Comparison of ENCODE assay signal across 25 cellular contexts in genomic region chr1:194104247-194104844, GRCh38.
DNase-seq lines count a peak whose midpoint lies in the region; ATAC-seq and TF ChIP-seq lines count a peak whose summit lies in the region.
"Had no signal": no experiment of that assay in that cellular context is flagged by ENCODE, and none has a peak within 500 bp of the region (broad histone marks: within the 10 kb centered on the region; RNA-seq: fewer than 3 reads in every experiment).

No MANE protein-coding gene starts in this region.

- CTCF ChIA-PET in CD8-positive, alpha-beta T cell (lab: Charles Lee) = interaction anchor here (0.6 to 1.2 kb wide), 3 partner anchors 9 to 1493 kb away, joined by 3 read pairs; no protein-coding TSS in a partner anchor

- H3K27me3 ChIP-seq in CD8-positive, alpha-beta T cell (ENCODE audit: insufficient read depth, low read length) = no peaks in the 10 kb centered on the region
- no peaks in the 10 kb centered on the region for H3K27me3 ChIP-seq in hepatocyte
- H3K27me3 ChIP-seq: ascending aorta; BLaER1 treated with 17β-estradiol and CSF1 and Interleukin-3, amounts not matched to agents 10 nM and 100 nM; cardiac muscle cell; heart right ventricle; SJCRH30; tibial nerve had no signal

- in situ Hi-C loops in KBM-7 (cut with MboI; ENCODE audit: low pct_unique_long_range_greater_than_20kb, low sequenced_read_pairs) = no loop called here

- H3K9me3 ChIP-seq in CD8-positive, alpha-beta T cell (ENCODE audit: low read length) = no peaks in the 10 kb centered on the region
- no peaks in the 10 kb centered on the region for H3K9me3 ChIP-seq in hepatocyte (ENCODE audit: low read depth)
- H3K9me3 ChIP-seq: ascending aorta; BLaER1 treated with 17β-estradiol and CSF1 and Interleukin-3, amounts not matched to agents 10 nM and 100 nM; Caco-2; prostate gland; SJCRH30 had no signal

- peaks cover 3% of the 10 kb centered on the region for H3K4me1 ChIP-seq in CD8-positive, alpha-beta T cell (ENCODE audit: insufficient read depth, low read length)
- no peaks in the 10 kb centered on the region for H3K4me1 ChIP-seq in hepatocyte (ENCODE audit: insufficient read depth)
- H3K4me1 ChIP-seq: ascending aorta; BLaER1 treated with 17β-estradiol and CSF1 and Interleukin-3, amounts not matched to agents 10 nM and 100 nM; Caco-2; heart right ventricle; prostate gland; SJCRH30; tibial nerve had no signal

- no peak for ATAC-seq in CD8-positive, alpha-beta T cell
- no peak for ATAC-seq in GM21825 (IDR thresholded peaks at IDR 0.05; ENCODE audit: unreplicated experiment)
- ATAC-seq: esophagus mucosa, GM12878, Panc1 had no signal

- DNase-seq in CD8-positive, alpha-beta T cell = no peak
- DNase-seq in NCI-H69 (lab: John Stamatoyannopoulos, UW) = peak; percentile 38
- DNase-seq in hepatocyte (ENCODE audit: low spot score) = peak; percentile 19
- DNase-seq in retina = peak; percentile 22
- DNase-seq in dedifferentiated amniotic fluid mesenchymal stem cell (ENCODE audit: extremely low spot score) = no peak
- DNase-seq in KBM-7 = no peak
- DNase-seq: activated effector memory CD4-positive, alpha-beta T cell treated with Interleukin-2 at 50 U/mL for 16 hours; activated naive CD8-positive, alpha-beta T cell treated with anti-CD3 and anti-CD28 coated beads, Interleukin-2, amount 10 ng/mL, durations not matched to agents 7 days and 5 days; Caco-2; cortex of kidney; foreskin fibroblast; heart right ventricle; Karpas-422; NCI-H146; SJCRH30 had no signal

- H3K4me3 Mint-ChIP-seq in CD8-positive, alpha-beta T cell = no peak overlapping the region
- H3K4me3 Mint-ChIP-seq: activated naive CD8-positive, alpha-beta T cell treated with anti-CD3 and anti-CD28 coated beads, Interleukin-2, amount 10 ng/mL, durations not matched to agents 7 days and 5 days; T-helper 1 cell treated with Interleukin-12 subunit alpha and Interleukin-12 subunit beta and Interleukin-4 antibody, amounts not matched to agents 30 μg/mL and 1 μg/mL, for 36 hours had no signal

- no peaks in the 10 kb centered on the region for H3K9me3 Mint-ChIP-seq in CD8-positive, alpha-beta T cell
- H3K9me3 Mint-ChIP-seq: T-helper 1 cell treated with Interleukin-12 subunit alpha and Interleukin-12 subunit beta and Interleukin-4 antibody, amounts not matched to agents 30 μg/mL and 1 μg/mL, for 36 hours had no signal

- no peak overlapping the region for H2AFZ ChIP-seq in hepatocyte

- H3K27ac ChIP-seq in CD8-positive, alpha-beta T cell (ENCODE audit: low read depth, low read length) = no peak overlapping the region
- no peak overlapping the region for H3K27ac ChIP-seq in hepatocyte
- H3K27ac ChIP-seq: ascending aorta; BLaER1 treated with 17β-estradiol and CSF1 and Interleukin-3, amounts not matched to agents 10 nM and 100 nM; cardiac muscle cell; heart right ventricle; prostate gland; SJCRH30; tibial nerve had no signal

- no peak overlapping the region for H3K4me3 ChIP-seq in CD8-positive, alpha-beta T cell (ENCODE audit: low read depth, low read length)
- H3K4me3 ChIP-seq in hepatocyte = no peak overlapping the region
- H3K4me3 ChIP-seq: ascending aorta; BLaER1 treated with 17β-estradiol and CSF1 and Interleukin-3, amounts not matched to agents 10 nM and 100 nM; cardiac muscle cell; GM12878; heart right ventricle; prostate gland; SJCRH30; tibial nerve had no signal

- no peaks in the 10 kb centered on the region for H3K36me3 Mint-ChIP-seq in CD8-positive, alpha-beta T cell
- H3K36me3 Mint-ChIP-seq: activated naive CD8-positive, alpha-beta T cell treated with anti-CD3 and anti-CD28 coated beads, Interleukin-2, amount 10 ng/mL, durations not matched to agents 7 days and 5 days had no signal

- POLR2A ChIA-PET in CD8-positive, alpha-beta T cell (lab: Charles Lee) = interaction anchor here (0.7 to 1.0 kb wide), 2 partner anchors 80 to 474 kb away, joined by 3 to 5 read pairs; no protein-coding TSS in a partner anchor

- no peaks in the 10 kb centered on the region for H3K79me2 ChIP-seq in hepatocyte

- no peaks in the 10 kb centered on the region for H3K27me3 Mint-ChIP-seq in CD8-positive, alpha-beta T cell (ENCODE audit: low read depth)
- H3K27me3 Mint-ChIP-seq: activated naive CD8-positive, alpha-beta T cell treated with anti-CD3 and anti-CD28 coated beads, Interleukin-2, amount 10 ng/mL, durations not matched to agents 7 days and 5 days had no signal

- 58% methylated on average over 2 of the region's 2 CpGs for WGBS in hepatocyte (ENCODE audit: low lambda C conversion rate, missing lambda C conversion rate)

- H3K4me1 Mint-ChIP-seq in CD8-positive, alpha-beta T cell (ENCODE audit: low read depth) = peaks cover 9% of the 10 kb centered on the region
- H3K4me1 Mint-ChIP-seq: activated naive CD8-positive, alpha-beta T cell treated with anti-CD3 and anti-CD28 coated beads, Interleukin-2, amount 10 ng/mL, durations not matched to agents 7 days and 5 days had no signal

- no peaks in the 10 kb centered on the region for H3K9me2 ChIP-seq in hepatocyte (replicated peaks; ENCODE audit: insufficient read depth)

- no peaks in the 10 kb centered on the region for H3K36me3 ChIP-seq in CD8-positive, alpha-beta T cell (ENCODE audit: insufficient read depth, low read length)
- H3K36me3 ChIP-seq in hepatocyte (replicated peaks; ENCODE audit: insufficient read depth, low read depth) = no peaks in the 10 kb centered on the region
- H3K36me3 ChIP-seq: ascending aorta; BLaER1 treated with 17β-estradiol and CSF1 and Interleukin-3, amounts not matched to agents 10 nM and 100 nM; cardiac muscle cell; heart right ventricle; prostate gland; SJCRH30; tibial nerve had no signal

- TF ChIP-seq CTCF in CD8-positive, alpha-beta T cell (IDR thresholded peaks at IDR 0.05) = no peak
- no peak for TF ChIP-seq CTCF in hepatocyte (IDR thresholded peaks at IDR 0.05; ENCODE audit: poor library complexity)

- H4K20me1 ChIP-seq in hepatocyte (ENCODE audit: insufficient read depth, poor library complexity, severe bottlenecking) = no peaks in the 10 kb centered on the region
- H4K20me1 ChIP-seq: BLaER1 treated with 17β-estradiol and CSF1 and Interleukin-3, amounts not matched to agents 10 nM and 100 nM had no signal

- H3K27ac Mint-ChIP-seq in CD8-positive, alpha-beta T cell = peak overlapping the region; percentile 58
- H3K27ac Mint-ChIP-seq: activated naive CD8-positive, alpha-beta T cell treated with anti-CD3 and anti-CD28 coated beads, Interleukin-2, amount 10 ng/mL, durations not matched to agents 7 days and 5 days; T-helper 1 cell treated with Interleukin-12 subunit alpha and Interleukin-12 subunit beta and Interleukin-4 antibody, amounts not matched to agents 30 μg/mL and 1 μg/mL, for 36 hours had no signal

- intact Hi-C loops in CD8-positive, alpha-beta T cell (cut with DNase I, micrococcal nuclease) = no loop called here

- no peak overlapping the region for H3K4me2 ChIP-seq in hepatocyte
- H3K4me2 ChIP-seq: BLaER1 treated with 17β-estradiol and CSF1 and Interleukin-3, amounts not matched to agents 10 nM and 100 nM had no signal

Comparison
In these comparisons a context has a peak if more than half of its experiments do, and no peak if none do; other contexts are left out.
1. DNase-seq: peak in NCI-H69 (single experiment), hepatocyte (single experiment) and retina (single experiment); none in CD8-positive, alpha-beta T cell (0 of 7), dedifferentiated amniotic fluid mesenchymal stem cell (single experiment) and KBM-7 (single experiment).